Comparison of ENCODE assay signal across 16 cellular contexts in the genomic region with DNA sequence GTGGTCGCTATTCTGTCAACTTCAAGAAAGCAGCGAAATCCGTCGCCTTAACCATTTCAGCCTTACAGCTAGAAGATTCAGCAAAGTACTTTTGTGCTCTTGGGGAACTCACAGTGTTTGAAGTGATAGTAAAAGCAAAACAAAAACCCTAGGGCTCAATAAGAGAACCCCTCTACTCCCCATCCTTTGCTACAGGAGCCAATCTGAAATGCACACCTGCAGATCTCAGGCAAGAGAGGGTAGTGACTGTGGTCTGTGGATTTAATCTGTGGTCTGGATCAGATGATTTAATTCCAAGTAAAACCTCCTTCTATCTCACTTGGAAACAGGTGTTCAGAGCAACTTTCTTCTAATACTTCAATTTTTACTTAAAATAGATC.
DNase-seq lines count a peak whose midpoint lies in the region; ATAC-seq and TF ChIP-seq lines count a peak whose summit lies in the region.
"Had no signal": no experiment of that assay in that cellular context is flagged by ENCODE, and none has a peak within 500 bp of the region (broad histone marks: within the 10 kb centered on the region; RNA-seq: fewer than 3 reads in every experiment).

No MANE protein-coding gene starts in this region.

- H3K27ac ChIP-seq in suprapubic skin (peak overlapping the region; percentile 78), dorsolateral prefrontal cortex (no peak overlapping the region)
- H3K27ac ChIP-seq: colonic mucosa, SJCRH30, thoracic aorta had no signal

- peak overlapping the region; percentile 68 for H3K4me3 Mint-ChIP-seq in activated CD8-positive, alpha-beta memory T cell treated with anti-CD3 and anti-CD28 coated beads, Interleukin-2, amount 10 ng/mL, durations not matched to agents 7 days and 5 days
- peak overlapping the region; percentile 84 for H3K4me3 Mint-ChIP-seq in activated naive CD8-positive, alpha-beta T cell treated with anti-CD3 and anti-CD28 coated beads, Interleukin-2, amount 10 ng/mL, durations not matched to agents 7 days and 5 days
- H3K4me3 Mint-ChIP-seq: HFFc6, IgD-negative memory B cell had no signal

- no peaks in the 10 kb centered on the region for H3K9me3 ChIP-seq in suprapubic skin
- H3K9me3 ChIP-seq: colonic mucosa, SJCRH30, thoracic aorta had no signal

- intact Hi-C loops in dorsolateral prefrontal cortex (cut with DNase I) = no loop called here

- POLR2A ChIA-PET in activated naive CD8-positive, alpha-beta T cell treated with anti-CD3 and anti-CD28 coated beads, Interleukin-2, amount 10 ng/mL, durations not matched to agents 7 days and 5 days (lab: Charles Lee) = interaction anchor here (0.6 to 1.6 kb wide), 3 partner anchors 11 to 460 kb away, joined by 3 to 4 read pairs (median 4); no protein-coding TSS in a partner anchor

- no peaks in the 10 kb centered on the region for H3K9me3 Mint-ChIP-seq in activated CD8-positive, alpha-beta memory T cell treated with anti-CD3 and anti-CD28 coated beads, Interleukin-2, amount 10 ng/mL, durations not matched to agents 7 days and 5 days (ENCODE audit: low read depth)
- no peaks in the 10 kb centered on the region for H3K9me3 Mint-ChIP-seq in activated naive CD8-positive, alpha-beta T cell treated with anti-CD3 and anti-CD28 coated beads, Interleukin-2, amount 10 ng/mL, durations not matched to agents 7 days and 5 days
- H3K9me3 Mint-ChIP-seq: IgD-negative memory B cell had no signal

- no peaks in the 10 kb centered on the region for H3K36me3 ChIP-seq in suprapubic skin
- H3K36me3 ChIP-seq: colonic mucosa, SJCRH30, thoracic aorta had no signal

- H3K4me1 Mint-ChIP-seq in activated CD8-positive, alpha-beta memory T cell treated with anti-CD3 and anti-CD28 coated beads, Interleukin-2, amount 10 ng/mL, durations not matched to agents 7 days and 5 days = peaks cover 35% of the 10 kb centered on the region
- peaks cover 23% of the 10 kb centered on the region for H3K4me1 Mint-ChIP-seq in activated naive CD8-positive, alpha-beta T cell treated with anti-CD3 and anti-CD28 coated beads, Interleukin-2, amount 10 ng/mL, durations not matched to agents 7 days and 5 days

- H3K4me1 ChIP-seq in suprapubic skin = no peaks in the 10 kb centered on the region
- H3K4me1 ChIP-seq: colonic mucosa, SJCRH30 had no signal

- TF ChIP-seq CTCF in suprapubic skin (IDR thresholded peaks at IDR 0.05) (no peak), dorsolateral prefrontal cortex (IDR thresholded peaks at IDR 0.05 in 54 of 56, conservative IDR thresholded peaks at IDR 0.05 in 2 of 56; ENCODE audit: low read depth in 1 of 56, partially characterized antibody in 56 of 56) (no peak)

- H3K27me3 ChIP-seq in suprapubic skin (no peaks in the 10 kb centered on the region), dorsolateral prefrontal cortex (peaks cover 0 to 2% (median 0%) of the 10 kb centered on the region in 45 donors)
- H3K27me3 ChIP-seq: colonic mucosa, SJCRH30 had no signal

- H3K36me3 Mint-ChIP-seq in activated CD8-positive, alpha-beta memory T cell treated with anti-CD3 and anti-CD28 coated beads, Interleukin-2, amount 10 ng/mL, durations not matched to agents 7 days and 5 days = no peaks in the 10 kb centered on the region
- no peaks in the 10 kb centered on the region for H3K36me3 Mint-ChIP-seq in activated naive CD8-positive, alpha-beta T cell treated with anti-CD3 and anti-CD28 coated beads, Interleukin-2, amount 10 ng/mL, durations not matched to agents 7 days and 5 days
- H3K36me3 Mint-ChIP-seq: IgD-negative memory B cell had no signal

- H3K27ac Mint-ChIP-seq in activated CD8-positive, alpha-beta memory T cell treated with anti-CD3 and anti-CD28 coated beads, Interleukin-2, amount 10 ng/mL, durations not matched to agents 7 days and 5 days = peak overlapping the region; percentile 91
- peak overlapping the region; percentile 94 for H3K27ac Mint-ChIP-seq in activated naive CD8-positive, alpha-beta T cell treated with anti-CD3 and anti-CD28 coated beads, Interleukin-2, amount 10 ng/mL, durations not matched to agents 7 days and 5 days
- H3K27ac Mint-ChIP-seq: HFFc6, IgD-negative memory B cell had no signal

- H3K27me3 Mint-ChIP-seq in activated CD8-positive, alpha-beta memory T cell treated with anti-CD3 and anti-CD28 coated beads, Interleukin-2, amount 10 ng/mL, durations not matched to agents 7 days and 5 days = no peaks in the 10 kb centered on the region
- H3K27me3 Mint-ChIP-seq in activated naive CD8-positive, alpha-beta T cell treated with anti-CD3 and anti-CD28 coated beads, Interleukin-2, amount 10 ng/mL, durations not matched to agents 7 days and 5 days = no peaks in the 10 kb centered on the region

- 91% methylated on average over 4 of the region's 4 CpGs for WGBS in suprapubic skin

- DNase-seq in activated CD8-positive, alpha-beta memory T cell treated with anti-CD3 and anti-CD28 coated beads, Interleukin-2, amount 10 ng/mL, durations not matched to agents 7 days and 5 days = peak; percentile 51
- no peak for DNase-seq in activated CD8-positive, alpha-beta memory T cell treated with anti-CD3 and anti-CD28 coated beads for 24 hours
- DNase-seq in activated naive CD8-positive, alpha-beta T cell treated with anti-CD3 and anti-CD28 coated beads, Interleukin-2, amount 10 ng/mL, durations not matched to agents 7 days and 5 days = no peak
- DNase-seq in suprapubic skin (ENCODE audit: low spot score in 2 of 2) (no peak), D341Med (ENCODE audit: low spot score) (no peak), dorsolateral prefrontal cortex (no peak), NCI-H2171 (lab: John Stamatoyannopoulos, UW) (no peak)
- DNase-seq: colonic mucosa, DMS79, HFFc6, NCI-H1694, NCI-H82, SJCRH30 had no signal

- CTCF ChIA-PET in activated CD8-positive, alpha-beta memory T cell treated with anti-CD3 and anti-CD28 coated beads, Interleukin-2, amount 10 ng/mL, durations not matched to agents 7 days and 5 days (lab: Charles Lee) = interaction anchor here (1.2 kb wide), 1 partner anchor 474 kb away, joined by 3 read pairs; no protein-coding TSS in a partner anchor

- no peak for TF ChIP-seq EP300 in suprapubic skin (IDR thresholded peaks at IDR 0.05)

- ATAC-seq in activated CD8-positive, alpha-beta memory T cell treated with anti-CD3 and anti-CD28 coated beads, Interleukin-2, amount 10 ng/mL, durations not matched to agents 7 days and 5 days = peak; percentile 70
- peak; percentile 47 for ATAC-seq in HG03039 (IDR thresholded peaks at IDR 0.05; ENCODE audit: unreplicated experiment)
- ATAC-seq in activated naive CD8-positive, alpha-beta T cell treated with anti-CD3 and anti-CD28 coated beads, Interleukin-2, amount 10 ng/mL, durations not matched to agents 7 days and 5 days (ENCODE audit: low read depth) = peak; percentile 71

- no peak for TF ChIP-seq POLR2A in suprapubic skin (IDR thresholded peaks at IDR 0.05)

- H3K4me3 ChIP-seq in suprapubic skin = no peak overlapping the region
- no peak overlapping the region for H3K4me3 ChIP-seq in dorsolateral prefrontal cortex
- H3K4me3 ChIP-seq: colonic mucosa, SJCRH30, thoracic aorta had no signal
